Comparison of ENCODE assay signal across 8 cellular contexts in genomic region chr6:30213999-30214982, GRCh38. TPM values are rescaled to one million over a fixed set of nuclear protein-coding genes. Genes with fewer than 3 reads are reported as not detected.
DNase-seq lines count a peak whose midpoint lies in the region; ATAC-seq and TF ChIP-seq lines count a peak whose summit lies in the region.

No MANE protein-coding gene starts in this region.

- no peaks in the 10 kb centered on the region for H3K36me3 ChIP-seq in A673 (ENCODE audit: insufficient read depth, low read length, poor library complexity, severe bottlenecking)

- CTCF ChIA-PET in A673 (lab: Charles Lee) = no interaction called here

- intact Hi-C loops in A673 (cut with micrococcal nuclease; ENCODE audit: unreplicated experiment) = loop anchor here (10.0 kb wide), 1 partner anchor 111 kb away; the partner anchor contains the start of gene TRIM39

- DNase-seq in A673 (ENCODE audit: low spot score) (peak; percentile 72), NCI-H748 treated with DMSO at 0.1 percent for 48 hours (lab: John Stamatoyannopoulos, UW) (peak; percentile 45), memory B cell (ENCODE audit: low spot score in 2 of 2) (peak; percentile 54 to 72)
- DNase-seq in activated CD8-positive, alpha-beta memory T cell treated with anti-CD3 and anti-CD28 coated beads for 24 hours = peak; percentile 88
- peak; percentile 61 to 71 (median 65) for DNase-seq in effector memory CD8-positive, alpha-beta T cell
- peak; percentile 43 to 61 (median 46) for DNase-seq in stimulated activated CD4-positive, alpha-beta T cell treated with anti-CD3 and anti-CD28 coated beads, TNF-alpha, amount 100 ng/mL, for 48 hours (ENCODE audit: low read depth in 3 of 3)

- H3K9me3 ChIP-seq in A673 (ENCODE audit: low read depth, low read length, poor library complexity, severe bottlenecking) = no peaks in the 10 kb centered on the region

- H3K4me3 Mint-ChIP-seq in effector memory CD8-positive, alpha-beta T cell = peak overlapping the region; percentile 87 to 88
- peak overlapping the region; percentile 96 for H3K4me3 Mint-ChIP-seq in memory B cell

- peaks cover 31% of the 10 kb centered on the region for H3K36me3 Mint-ChIP-seq in effector memory CD8-positive, alpha-beta T cell (ENCODE audit: insufficient read depth)
- peaks cover 7% of the 10 kb centered on the region for H3K36me3 Mint-ChIP-seq in memory B cell

- peak overlapping the region; percentile 74 for H3K4me3 ChIP-seq in A673 (ENCODE audit: low read depth, low read length, poor library complexity, severe bottlenecking)

- H3K9me3 Mint-ChIP-seq in effector memory CD8-positive, alpha-beta T cell = no peaks in the 10 kb centered on the region
- no peaks in the 10 kb centered on the region for H3K9me3 Mint-ChIP-seq in memory B cell

- H3K4me1 ChIP-seq in A673 (ENCODE audit: insufficient read depth, low read length, poor library complexity, severe bottlenecking) = peaks cover 20% of the 10 kb centered on the region

- H3K4me1 Mint-ChIP-seq in effector memory CD8-positive, alpha-beta T cell (ENCODE audit: low read depth in 2 of 2) = peaks cover 40 to 53% of the 10 kb centered on the region in 2 donors
- H3K4me1 Mint-ChIP-seq in memory B cell = peaks cover 39% of the 10 kb centered on the region

- POLR2A ChIA-PET in A673 (lab: Charles Lee; ENCODE audit: low non-redundant PET) = no interaction called here

- BruUV-seq in A673 (replicated peaks; lab: Mats Ljungman, UMichigan) = no TSS peak

- peak overlapping the region; percentile 82 for H3K27ac ChIP-seq in A673 (ENCODE audit: low read depth, low read length, poor library complexity, severe bottlenecking)

- H3K27me3 Mint-ChIP-seq in effector memory CD8-positive, alpha-beta T cell = no peaks in the 10 kb centered on the region
- no peaks in the 10 kb centered on the region for H3K27me3 Mint-ChIP-seq in memory B cell

- TF ChIP-seq CTCF in A673 (conservative IDR thresholded peaks at IDR 0.05; ENCODE audit: low read depth, low read length) = no peak

- ATAC-seq in GM18873 (IDR thresholded peaks at IDR 0.05; ENCODE audit: low FRiP score, unreplicated experiment) (peak; percentile 38), HG03159 (IDR thresholded peaks at IDR 0.05; ENCODE audit: unreplicated experiment) (peak; percentile 44), memory B cell (ENCODE audit: low read depth) (peak; percentile 50)
- ATAC-seq in effector memory CD8-positive, alpha-beta T cell (replicated peaks) = peak; percentile 62

- H3K27ac Mint-ChIP-seq in effector memory CD8-positive, alpha-beta T cell = peak overlapping the region; percentile 99
- peak overlapping the region; percentile 96 for H3K27ac Mint-ChIP-seq in memory B cell

- H3K27me3 ChIP-seq in A673 (replicated peaks; ENCODE audit: insufficient read depth, low read depth, low read length, poor library complexity) = no peaks in the 10 kb centered on the region

RNA-seq across cellular contexts. Expression of gene TRIM26, which starts 1.1 kb away (rescaled TPM):
- total RNA-seq in A673 (2021) = 38.6 and 41.3 TPM in 2 replicates

RNA-seq across cellular contexts. Expression of gene TRIM15, which starts 50.9 kb away (rescaled TPM):
- not detected in 2 replicates for total RNA-seq in A673 (2021)

RNA-seq across cellular contexts. Expression of gene TRIM10, which starts 53.3 kb away (rescaled TPM):
- total RNA-seq in A673 (2021) = not detected in 2 replicates

Comparison
In these comparisons a context has a peak if more than half of its experiments do, and no peak if none do; other contexts are left out.
1. Peak in every context shown above with its lines: DNase-seq, ATAC-seq, H3K4me3 ChIP-seq and H3K27ac ChIP-seq.